8 cellular contexts compared by ENCODE assay signal in the genomic region with DNA sequence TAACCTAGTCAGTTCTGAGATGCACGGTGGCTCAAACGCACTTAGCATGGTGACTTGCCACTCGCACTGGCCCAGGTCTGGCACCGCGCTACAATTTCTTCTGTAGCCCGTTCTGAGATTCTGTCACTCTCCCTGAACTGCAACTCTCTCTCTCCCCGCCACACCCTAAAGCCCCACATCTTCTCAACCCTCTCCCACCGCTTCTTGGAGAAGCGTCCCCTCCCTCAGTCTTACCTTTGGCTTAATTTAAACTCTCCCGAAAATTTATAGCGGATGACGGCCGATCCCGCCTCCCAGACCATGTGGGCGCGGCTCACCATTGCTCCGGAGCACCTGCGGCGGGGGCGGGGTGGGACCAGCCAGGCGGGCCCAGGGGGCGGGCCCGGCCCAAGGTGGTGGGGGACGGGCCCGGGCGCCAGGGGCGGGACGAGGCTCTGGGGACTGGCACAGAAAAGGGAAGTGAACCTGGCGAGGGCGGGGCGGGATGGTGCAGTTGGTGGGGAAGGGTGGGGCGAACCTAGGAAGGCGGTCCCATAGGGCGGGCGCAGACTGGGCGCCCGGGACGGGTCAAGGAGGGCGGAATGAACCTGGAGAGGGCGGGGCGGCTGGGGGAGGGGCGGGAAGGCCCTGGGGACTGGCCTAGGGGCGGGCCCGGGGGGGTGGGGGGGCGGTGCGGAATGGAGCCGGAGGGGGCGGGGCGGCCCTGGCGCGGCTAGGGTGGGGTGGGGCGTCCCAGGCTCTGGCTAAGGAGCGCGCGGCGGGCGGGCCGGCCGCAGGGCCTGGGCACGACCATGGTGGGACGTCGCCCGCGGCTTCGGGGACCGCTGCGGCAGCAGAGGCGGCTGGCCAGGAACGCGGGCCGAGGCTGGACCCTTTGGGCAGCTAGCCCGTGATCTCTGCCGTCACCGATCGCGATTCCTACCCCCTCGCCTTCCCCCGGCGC. TPM values are rescaled to one million over a fixed set of nuclear protein-coding genes. Genes with fewer than 3 reads are reported as not detected.
A peak's percentile ranks its signal among the peaks of the same experiment; 100 is the strongest.
DNase-seq lines count a peak whose midpoint lies in the region; ATAC-seq and TF ChIP-seq lines count a peak whose summit lies in the region.

MAP3K21 (plus strand) TSS at position 730 of the 943 bp plus-strand sequence. CDS start 305 bp downstream, outside the sequence.

- peak; percentile 47 to 91 (median 88) for ATAC-seq in heart left ventricle

- POLR2A ChIA-PET in SK-N-SH (lab: Yijun Ruan, JAX), result no interaction called here

- peak within 1 kb of the TSS; percentile 55 to 56 for H3K4me3 ChIP-seq in SK-N-SH (ENCODE audit: low read depth in 2 of 2, low read length in 1 of 2)
- peak within 1 kb of the TSS; percentile 36 to 70 (median 59) for H3K4me3 ChIP-seq in heart left ventricle
- peak within 1 kb of the TSS; percentile 50 to 61 for H3K4me3 ChIP-seq in prostate gland
- peak within 1 kb of the TSS; percentile 59 for H3K4me3 ChIP-seq in urinary bladder (ENCODE audit: low read depth, low read length)

- peaks cover 7% of the 10 kb centered on the region; the same call in 1 of the 2 replicates for H3K27me3 Mint-ChIP-seq in HFFc6 (ENCODE audit: insufficient read depth)
- H3K27me3 Mint-ChIP-seq in activated naive CD4-positive, alpha-beta T cell treated with anti-CD3 and anti-CD28 coated beads, Interleukin-2, amount 10 ng/mL, durations not matched to agents 7 days and 5 days, result peaks cover 37% of the 10 kb centered on the region

- H3K79me2 ChIP-seq in SK-N-SH (ENCODE audit: insufficient read depth), result no peaks in the 10 kb centered on the region

- H3K4me3 Mint-ChIP-seq in HFFc6, result peak within 1 kb of the TSS; percentile 61
- H3K4me3 Mint-ChIP-seq in activated naive CD4-positive, alpha-beta T cell treated with anti-CD3 and anti-CD28 coated beads, Interleukin-2, amount 10 ng/mL, durations not matched to agents 7 days and 5 days, result peak within 1 kb of the TSS; percentile 76

- H3K4me1 ChIP-seq in ES-I3 (ENCODE audit: insufficient read depth, low read length) (peaks cover 17% of the 10 kb centered on the region; the same call in 1 of the 2 replicates), SK-N-SH (ENCODE audit: control insufficient read depth in 1 of 2, insufficient read depth in 2 of 2, low read depth in 1 of 2, low read length in 1 of 2) (peaks cover 0 to 14% of the 10 kb centered on the region in 2 experiments; a peak in 1 of 4 replicates), heart left ventricle (peaks cover 0 to 26% (median 6%) of the 10 kb centered on the region in 12 donors), prostate gland (replicated peaks) (no peaks in the 10 kb centered on the region), urinary bladder (ENCODE audit: insufficient read depth) (no peaks in the 10 kb centered on the region)

- peak within 1 kb of the TSS; percentile 78 for H2AFZ ChIP-seq in SK-N-SH (ENCODE audit: low read depth)

- no peaks in the 10 kb centered on the region for H3K9me3 Mint-ChIP-seq in HFFc6
- H3K9me3 Mint-ChIP-seq in activated naive CD4-positive, alpha-beta T cell treated with anti-CD3 and anti-CD28 coated beads, Interleukin-2, amount 10 ng/mL, durations not matched to agents 7 days and 5 days, result no peaks in the 10 kb centered on the region

- H4K20me1 ChIP-seq in SK-N-SH (ENCODE audit: insufficient read depth), result no peaks in the 10 kb centered on the region

- peak within 1 kb of the TSS; percentile 87 for H3K4me2 ChIP-seq in SK-N-SH

- WGBS in SK-N-SH (ENCODE audit: low lambda C conversion rate), result 3% methylated on average over 38 of the region's 79 CpGs
- WGBS in heart left ventricle, 4 donors, result 1 to 6% (median 2%) methylated on average over 19 to 78 of the region's 79 CpGs
- WGBS in prostate gland, result 2% methylated on average over 57 of the region's 79 CpGs
- WGBS in urinary bladder, result 2% methylated on average over 76 of the region's 79 CpGs

- no peaks in the 10 kb centered on the region for H3K36me3 Mint-ChIP-seq in HFFc6 (ENCODE audit: low read depth)
- no peaks in the 10 kb centered on the region for H3K36me3 Mint-ChIP-seq in activated naive CD4-positive, alpha-beta T cell treated with anti-CD3 and anti-CD28 coated beads, Interleukin-2, amount 10 ng/mL, durations not matched to agents 7 days and 5 days

- H3K9ac ChIP-seq in ES-I3 (ENCODE audit: low read depth, low read length) (peak within 1 kb of the TSS; percentile 69), SK-N-SH (no peak within 1 kb of the TSS)

- no peaks in the 10 kb centered on the region for H3K9me2 ChIP-seq in SK-N-SH

- H3F3A ChIP-seq in SK-N-SH (replicated peaks; ENCODE audit: insufficient read depth), result peaks cover 11% of the 10 kb centered on the region

- no peak for TF ChIP-seq RAD21 in SK-N-SH (IDR thresholded peaks at IDR 0.05; ENCODE audit: low read length)

- H3K36me3 ChIP-seq in ES-I3 (ENCODE audit: insufficient read depth, low read length), result no peaks in the 10 kb centered on the region
- H3K36me3 ChIP-seq in SK-N-SH (replicated peaks in 1 of 2; ENCODE audit: control insufficient read depth in 1 of 2, insufficient read depth in 2 of 2, low read length in 1 of 2), result no peaks in the 10 kb centered on the region
- H3K36me3 ChIP-seq in heart left ventricle, result no peaks in the 10 kb centered on the region
- no peaks in the 10 kb centered on the region for H3K36me3 ChIP-seq in prostate gland
- H3K36me3 ChIP-seq in urinary bladder (ENCODE audit: insufficient read depth), result no peaks in the 10 kb centered on the region

- no peak for TF ChIP-seq POLR2A in heart left ventricle (IDR thresholded peaks at IDR 0.05)
- TF ChIP-seq POLR2A in prostate gland (IDR thresholded peaks at IDR 0.05), result peak; percentile 81

- H3K27ac Mint-ChIP-seq in HFFc6, result no peak within 1 kb of the TSS
- peak within 1 kb of the TSS; percentile 63 for H3K27ac Mint-ChIP-seq in activated naive CD4-positive, alpha-beta T cell treated with anti-CD3 and anti-CD28 coated beads, Interleukin-2, amount 10 ng/mL, durations not matched to agents 7 days and 5 days

- DNase-seq in HFFc6 (no peak), MV-4-11 (lab: John Stamatoyannopoulos, UW) (peak; percentile 84), SK-N-SH (peak; percentile 88), heart left ventricle (peak; percentile 66 to 90 (median 77)), prostate gland (ENCODE audit: low spot score) (peak; percentile 95)
- peak; percentile 91 for DNase-seq in activated naive CD4-positive, alpha-beta T cell treated with anti-CD3 and anti-CD28 coated beads, Interleukin-2, amount 10 ng/mL, durations not matched to agents 7 days and 5 days

- TF ChIP-seq EP300 in SK-N-SH (IDR thresholded peaks at IDR 0.05; ENCODE audit: borderline replicate concordance in 1 of 2, low read depth in 1 of 2, low read length in 1 of 2), result no peak

- H3K27me3 ChIP-seq in SK-N-SH (ENCODE audit: insufficient read depth) (peaks cover 8% of the 10 kb centered on the region), heart left ventricle (peaks cover 3 to 35% (median 13%) of the 10 kb centered on the region in 9 donors), prostate gland (replicated peaks; ENCODE audit: insufficient read depth) (no peaks in the 10 kb centered on the region)

- no peaks in the 10 kb centered on the region for H3K4me1 Mint-ChIP-seq in HFFc6 (ENCODE audit: low read depth)
- peaks cover 20% of the 10 kb centered on the region for H3K4me1 Mint-ChIP-seq in activated naive CD4-positive, alpha-beta T cell treated with anti-CD3 and anti-CD28 coated beads, Interleukin-2, amount 10 ng/mL, durations not matched to agents 7 days and 5 days

- intact Hi-C loops in heart left ventricle (cut with DNase I) (no loop called here), prostate gland (cut with DNase I) (no loop called here)

- H3K27ac ChIP-seq in SK-N-SH (ENCODE audit: low read depth in 2 of 2, low read length in 1 of 2) (no peak within 1 kb of the TSS; a peak in 1 of 4 replicates), heart left ventricle (no peak within 1 kb of the TSS), prostate gland (peak within 1 kb of the TSS; percentile 75 to 76), urinary bladder (ENCODE audit: low read depth) (no peak within 1 kb of the TSS)

- H3K9me3 ChIP-seq in ES-I3 (ENCODE audit: control insufficient read depth, insufficient read depth, low read length), result no peaks in the 10 kb centered on the region
- H3K9me3 ChIP-seq in SK-N-SH, result no peaks in the 10 kb centered on the region
- H3K9me3 ChIP-seq in heart left ventricle, result no peaks in the 10 kb centered on the region
- no peaks in the 10 kb centered on the region for H3K9me3 ChIP-seq in prostate gland

- TF ChIP-seq CTCF in HFFc6 (IDR thresholded peaks at IDR 0.05) (no peak), SK-N-SH (IDR thresholded peaks at IDR 0.05) (no peak), heart left ventricle (IDR thresholded peaks at IDR 0.05) (no peak), prostate gland (IDR thresholded peaks at IDR 0.05) (no peak)

- CTCF ChIA-PET in SK-N-SH (lab: Yijun Ruan, JAX), result interaction anchor here (0.5 to 0.6 kb wide), 2 partner anchors 64 to 913 kb away, joined by 3 read pairs; no protein-coding TSS in a partner anchor
- CTCF ChIA-PET in activated naive CD4-positive, alpha-beta T cell treated with anti-CD3 and anti-CD28 coated beads, Interleukin-2, amount 10 ng/mL, durations not matched to agents 7 days and 5 days (lab: Charles Lee), result no interaction called here

TF ChIP-seq in SK-N-SH, 30 proteins besides CTCF, POLR2A, EP300 and RAD21 (continues in another document):
- TF ChIP-seq ELF1 (IDR thresholded peaks at IDR 0.05), result no peak
- no peak for TF ChIP-seq YY1 (IDR thresholded peaks at IDR 0.05; ENCODE audit: low read depth)
- no peak for TF ChIP-seq NFIC (IDR thresholded peaks at IDR 0.05; ENCODE audit: borderline replicate concordance)
- TF ChIP-seq GATA2 (CRISPR knock-in tag; IDR thresholded peaks at IDR 0.05), result no peak
- no peak for TF ChIP-seq FOXJ3 (CRISPR knock-in tag; IDR thresholded peaks at IDR 0.05)
- no peak for TF ChIP-seq CHD2 (IDR thresholded peaks at IDR 0.05; ENCODE audit: low read length, partially characterized antibody)
- no peak for TF ChIP-seq EZH2phosphoT487 (IDR thresholded peaks at IDR 0.05; ENCODE audit: borderline replicate concordance, low read depth)
- TF ChIP-seq, protein P1, sequence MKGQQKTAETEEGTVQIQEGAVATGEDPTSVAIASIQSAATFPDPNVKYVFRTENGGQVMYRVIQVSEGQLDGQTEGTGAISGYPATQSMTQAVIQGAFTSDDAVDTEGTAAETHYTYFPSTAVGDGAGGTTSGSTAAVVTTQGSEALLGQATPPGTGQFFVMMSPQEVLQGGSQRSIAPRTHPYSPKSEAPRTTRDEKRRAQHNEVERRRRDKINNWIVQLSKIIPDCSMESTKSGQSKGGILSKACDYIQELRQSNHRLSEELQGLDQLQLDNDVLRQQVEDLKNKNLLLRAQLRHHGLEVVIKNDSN (IDR thresholded peaks at IDR 0.05; ENCODE audit: borderline replicate concordance, low read depth), result no peak

RNA-seq across cellular contexts. Expression of gene MAP3K21, which starts in this region (rescaled TPM):
- total RNA-seq in HFFc6 (2021; fragmentation: NEBNext Ultra II Directional; extraction: Animal tissue kit (Norgen Biotek cat#: 25700)), result under 1 TPM in 3 of 6 experiments, not detected in 3; 0.06 to 0.09 (median 0.09) TPM
- 0.33 and 0.42 TPM in 2 replicates for polyA plus RNA-seq in SK-N-SH (2012; rRNA removed)
- 0.37 and 0.39 TPM in 2 replicates for polyA plus RNA-seq in SK-N-SH (2012; cell fraction: cytosol; rRNA removed)
- polyA plus RNA-seq in SK-N-SH (2012; cell fraction: nucleus; rRNA removed), result 0.61 and 0.82 TPM in 2 replicates
- total RNA-seq in heart left ventricle, result under 1 TPM; 0.14 to 0.86 (median 0.26) TPM
- under 1 TPM; 0.14 to 0.23 TPM for polyA plus RNA-seq in heart left ventricle
- total RNA-seq in prostate gland, result 10 to 100 TPM in 1 of 2 donors, 1 to 10 TPM in 1; 4.7 to 76.1 TPM
- 2.6 TPM for total RNA-seq in urinary bladder
- polyA plus RNA-seq in urinary bladder, result 0.44 TPM

Comparison
In these comparisons a context has a peak if more than half of its experiments do, and no peak if none do; other contexts are left out.
1. Peak in DNase-seq, H3K4me3 ChIP-seq and H3K4me2 ChIP-seq in SK-N-SH; RNA of the gene not detected or under 1 TPM.
2. Peak in DNase-seq, ATAC-seq and H3K4me3 ChIP-seq in heart left ventricle; RNA of the gene not detected or under 1 TPM.
3. H3K27ac ChIP-seq: peak in prostate gland (2 of 2); none in SK-N-SH (0 of 2), heart left ventricle (0 of 12) and urinary bladder (single experiment).
4. Peak in every context shown above with its lines, with median percentiles within 50 percentile points of each other: H3K4me3 ChIP-seq.